Comparison of ENCODE assay signal across 8 cellular contexts in genomic region chr3:138608322-138609214, GRCh38. TPM values are rescaled to one million over a fixed set of nuclear protein-coding genes. Genes with fewer than 3 reads are reported as not detected.
DNase-seq lines count a peak whose midpoint lies in the region; ATAC-seq and TF ChIP-seq lines count a peak whose summit lies in the region.

FAIM (plus strand) TSS chr3:138608771; CDS start chr3:138619727, 10,956 bp downstream.

- H3K9me3 Mint-ChIP-seq in T-helper 2 cell treated with Interferon-gamma antibody and Interleukin-4, amounts not matched to agents 5 μg/mL and 100 μg/mL, for 36 hours, result peaks cover 6% of the 10 kb centered on the region

- DNase-seq in GM12864 (ENCODE audit: low read depth) (no peak), H7 (peak; percentile 84), MG63 (peak; percentile 80), astrocyte of the hippocampus (ENCODE audit: low read depth, low spot score) (peak; percentile 85), hypothalamus (lab: John Stamatoyannopoulos, UW) (peak in 50 of 51 donors; percentile 12 to 87 (median 66)), sciatic nerve (ENCODE audit: low spot score) (peak; percentile 81), SKM-1 treated with dmso at 0.1 percent for 144 hours (lab: John Stamatoyannopoulos, UW; ENCODE audit: unreplicated experiment) (no peak)
- DNase-seq in T-helper 2 cell treated with Interferon-gamma antibody and Interleukin-4, amounts not matched to agents 5 μg/mL and 100 μg/mL, for 36 hours (ENCODE audit: low spot score), result peak; percentile 56

- peak within 1 kb of the TSS; percentile 83 for H3K4me3 Mint-ChIP-seq in T-helper 2 cell treated with Interferon-gamma antibody and Interleukin-4, amounts not matched to agents 5 μg/mL and 100 μg/mL, for 36 hours

- H3K27ac Mint-ChIP-seq in T-helper 2 cell treated with Interferon-gamma antibody and Interleukin-4, amounts not matched to agents 5 μg/mL and 100 μg/mL, for 36 hours, result peak within 1 kb of the TSS; percentile 89

- H3K36me3 ChIP-seq in H7 (replicated peaks; ENCODE audit: control insufficient read depth, insufficient read depth, low read length) (no peaks in the 10 kb centered on the region), MG63 (no peaks in the 10 kb centered on the region)

- peak; percentile 83 for ATAC-seq in sciatic nerve

- H3K27me3 ChIP-seq in H7 (ENCODE audit: control insufficient read depth, insufficient read depth, low read length) (peaks cover 5% of the 10 kb centered on the region), MG63 (no peaks in the 10 kb centered on the region)

- H3K4me3 ChIP-seq in GM12864 (ENCODE audit: low read depth, low read length), result peak within 1 kb of the TSS; percentile 63
- peak within 1 kb of the TSS; percentile 78 for H3K4me3 ChIP-seq in H7 (ENCODE audit: insufficient read depth, low read depth, low read length)
- H3K4me3 ChIP-seq in MG63, result peak within 1 kb of the TSS; percentile 54

- H3K4me1 Mint-ChIP-seq in T-helper 2 cell treated with Interferon-gamma antibody and Interleukin-4, amounts not matched to agents 5 μg/mL and 100 μg/mL, for 36 hours (ENCODE audit: low read depth), result peaks cover 14% of the 10 kb centered on the region

- TF ChIP-seq CTCF in GM12864 (IDR thresholded peaks at IDR 0.05; ENCODE audit: low read depth, low read length, missing control alignments), result no peak

- H3K9me3 ChIP-seq in MG63, result no peaks in the 10 kb centered on the region

- H3K27me3 Mint-ChIP-seq in T-helper 2 cell treated with Interferon-gamma antibody and Interleukin-4, amounts not matched to agents 5 μg/mL and 100 μg/mL, for 36 hours (ENCODE audit: low read depth), result peaks cover 4% of the 10 kb centered on the region

- intact Hi-C loops in sciatic nerve (cut with DNase I), result no loop called here

- H3K36me3 Mint-ChIP-seq in T-helper 2 cell treated with Interferon-gamma antibody and Interleukin-4, amounts not matched to agents 5 μg/mL and 100 μg/mL, for 36 hours (ENCODE audit: low read depth), result no peaks in the 10 kb centered on the region

RNA-seq across cellular contexts. Expression of gene FAIM, which starts in this region (rescaled TPM):
- 6.2 and 7.7 TPM in 2 replicates for total RNA-seq in H7 (2014; rRNA removed; shearing (Covaris generic))
- total RNA-seq in MG63 (2014; rRNA removed; shearing (Covaris generic); ENCODE audit: low replicate concordance), result 38.3 and 51.8 TPM in 2 replicates
- 10.4 TPM for total RNA-seq in sciatic nerve

Comparison
In these comparisons a context has a peak if more than half of its experiments do, and no peak if none do; other contexts are left out.
1. DNase-seq: peak in H7 (single experiment), MG63 (single experiment), T-helper 2 cell treated with Interferon-gamma antibody and Interleukin-4, amounts not matched to agents 5 μg/mL and 100 μg/mL, for 36 hours (single experiment), astrocyte of the hippocampus (single experiment), hypothalamus (50 of 51) and sciatic nerve (single experiment); none in GM12864 (single experiment) and SKM-1 treated with dmso at 0.1 percent for 144 hours (single experiment).
2. Peak in every context shown above with its lines, with median percentiles within 50 percentile points of each other: H3K4me3 ChIP-seq.